Comparison of ENCODE assay signal across 15 cellular contexts in genomic region chr4:93396274-93396673, GRCh38.
DNase-seq lines count a peak whose midpoint lies in the region; ATAC-seq and TF ChIP-seq lines count a peak whose summit lies in the region.
"Had no signal": no experiment of that assay in that cellular context is flagged by ENCODE, and none has a peak within 500 bp of the region (broad histone marks: within the 10 kb centered on the region; RNA-seq: fewer than 3 reads in every experiment).

No MANE protein-coding gene starts in this region.

- no peaks in the 10 kb centered on the region for H3K9me3 ChIP-seq in mammary epithelial cell (replicated peaks; ENCODE audit: insufficient read depth, low read length)
- H3K9me3 ChIP-seq in right atrium auricular region: no peaks in the 10 kb centered on the region
- H3K9me3 ChIP-seq: adrenal gland, stomach had no signal

- CTCF ChIA-PET in mammary epithelial cell (lab: Charles Lee; ENCODE audit: low non-redundant PET): no interaction called here

- H3K4me1 ChIP-seq in mammary epithelial cell (ENCODE audit: insufficient read depth, low read length): peaks cover 5% of the 10 kb centered on the region
- H3K4me1 ChIP-seq in right atrium auricular region: no peaks in the 10 kb centered on the region
- H3K4me1 ChIP-seq: adrenal gland, stomach had no signal

- BruUV-seq in mammary epithelial cell (replicated peaks; lab: Mats Ljungman, UMichigan): no TSS peak

- WGBS in mammary epithelial cell (ENCODE audit: low coverage, missing lambda C conversion rate): 85% methylated on average over 1 of the region's 1 CpG

- no peak overlapping the region for H3K4me3 ChIP-seq in AG10803 (ENCODE audit: low read length)
- H3K4me3 ChIP-seq in mammary epithelial cell (replicated peaks in 1 of 3; ENCODE audit: insufficient read depth in 1 of 3, low read depth in 2 of 3, low read length in 3 of 3): no peak overlapping the region
- no peak overlapping the region for H3K4me3 ChIP-seq in right atrium auricular region
- H3K4me3 ChIP-seq: adrenal gland, stomach had no signal

- DNase-seq in AG10803 (ENCODE audit: low read depth): peak; percentile 37
- DNase-seq in M059J (ENCODE audit: low read depth): peak; percentile 48
- DNase-seq in mammary epithelial cell: peak; percentile 47
- peak; percentile 22 for DNase-seq in glomerular endothelial cell (ENCODE audit: extremely low read depth, low read depth, low spot score)
- no peak for DNase-seq in right atrium auricular region (ENCODE audit: low spot score)
- DNase-seq in Kasumi-1 (lab: John Stamatoyannopoulos, UW): no peak
- no peak for DNase-seq in NCI-H2107 (lab: John Stamatoyannopoulos, UW)
- DNase-seq: activated CD4-positive, alpha-beta T cell treated with anti-CD3 and anti-CD28 coated beads for 1 hour; adrenal gland; NCI-H1930; NCI-H69; small intestine; stomach; T-helper 2 cell had no signal

- H3K27ac ChIP-seq in mammary epithelial cell (ENCODE audit: insufficient read depth, low read depth, low read length) (peak overlapping the region; percentile 68), right atrium auricular region (no peak overlapping the region)
- H3K27ac ChIP-seq: adrenal gland, stomach had no signal

- no peak overlapping the region for H3K9ac ChIP-seq in mammary epithelial cell (ENCODE audit: insufficient read depth, low read length)

- peak overlapping the region; percentile 58 for H2AFZ ChIP-seq in mammary epithelial cell (ENCODE audit: low read depth, low read length)

- no peaks in the 10 kb centered on the region for H3K79me2 ChIP-seq in mammary epithelial cell (ENCODE audit: insufficient read depth, low read length)

- no peaks in the 10 kb centered on the region for H3K36me3 ChIP-seq in mammary epithelial cell (ENCODE audit: insufficient read depth, low read length)
- H3K36me3 ChIP-seq in right atrium auricular region: no peaks in the 10 kb centered on the region
- H3K36me3 ChIP-seq: adrenal gland, stomach had no signal

- H3K4me2 ChIP-seq in mammary epithelial cell (ENCODE audit: insufficient read depth, low read depth, low read length): peak overlapping the region; percentile 41

- TF ChIP-seq CTCF in AG10803 (conservative IDR thresholded peaks at IDR 0.05; ENCODE audit: low read length) (no peak), mammary epithelial cell (conservative IDR thresholded peaks at IDR 0.05 in 1 of 2, IDR thresholded peaks at IDR 0.05 in 1 of 2; ENCODE audit: extremely low read depth in 1 of 2, insufficient read depth in 1 of 2, low read depth in 1 of 2, low read length in 2 of 2) (no peak), right atrium auricular region (IDR thresholded peaks at IDR 0.05) (no peak)

- in situ Hi-C loops in mammary epithelial cell (cut with MboI; ENCODE audit: low sequenced_read_pairs in 2 of 2): no loop called here

- dilution Hi-C loops in mammary epithelial cell (cut with HindIII; ENCODE audit: low sequenced_read_pairs): no loop called here

- ATAC-seq in GM18868 (IDR thresholded peaks at IDR 0.05; ENCODE audit: unreplicated experiment): no peak

- no peaks in the 10 kb centered on the region for H4K20me1 ChIP-seq in mammary epithelial cell (ENCODE audit: insufficient read depth, low read length)

- H3K27me3 ChIP-seq in mammary epithelial cell (ENCODE audit: insufficient read depth, low read length) (no peaks in the 10 kb centered on the region), right atrium auricular region (no peaks in the 10 kb centered on the region)
- H3K27me3 ChIP-seq: adrenal gland, stomach had no signal

- intact Hi-C loops in mammary epithelial cell (cut with micrococcal nuclease): no loop called here

Comparison
In these comparisons a context has a peak if more than half of its experiments do, and no peak if none do; other contexts are left out.
1. DNase-seq: peak in AG10803 (single experiment), M059J (single experiment), mammary epithelial cell (single experiment) and glomerular endothelial cell (single experiment); none in right atrium auricular region (single experiment), Kasumi-1 (0 of 2) and NCI-H2107 (single experiment).